Comparison of ENCODE assay signal across 8 cellular contexts in the genomic region with DNA sequence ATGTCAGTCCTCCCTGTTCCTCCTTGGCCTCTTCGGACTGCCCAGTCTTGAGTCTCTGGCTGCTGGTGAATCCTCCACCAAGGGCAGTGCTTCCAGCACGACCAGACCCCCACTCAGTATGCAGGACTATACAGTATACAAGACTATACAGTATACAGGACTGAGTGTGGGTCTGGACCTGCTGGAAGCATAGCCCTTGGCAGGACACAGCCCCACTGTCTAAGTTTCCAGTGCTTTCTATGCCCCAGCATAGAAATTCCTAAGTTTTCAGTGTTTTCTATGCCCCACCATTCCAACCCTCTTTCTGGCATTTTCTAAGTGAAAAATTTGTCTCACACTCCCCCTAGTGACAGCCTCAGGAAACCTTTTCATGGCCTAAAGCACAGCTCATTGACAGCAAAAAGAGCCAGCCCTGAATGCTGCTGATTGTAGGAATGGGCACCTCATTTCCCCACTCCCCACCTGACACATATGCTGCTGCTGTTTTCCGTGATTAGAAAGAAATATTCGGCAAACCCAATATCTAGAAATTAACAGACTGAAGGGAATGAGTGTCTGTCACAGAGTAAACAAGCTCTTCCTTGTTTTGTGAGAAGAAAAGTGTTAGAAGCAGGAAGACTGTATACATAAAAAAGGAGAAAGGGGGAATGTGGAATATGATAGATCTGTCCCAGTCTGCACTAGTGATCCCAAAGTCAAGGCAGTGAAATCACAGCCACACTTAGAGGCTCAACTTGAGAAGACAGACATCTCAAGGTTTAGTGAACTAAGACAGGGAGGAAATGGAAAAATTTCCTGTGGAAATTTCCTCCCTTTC.
DNase-seq lines count a peak whose midpoint lies in the region; ATAC-seq, FAIRE-seq and TF ChIP-seq lines count a peak whose summit lies in the region.

No MANE protein-coding gene starts in this region.

- H3K27ac ChIP-seq in upper lobe of left lung = no peak overlapping the region

- no peak for FAIRE-seq in bronchial epithelial cell (lab: Jason Lieb, UNC)

- ATAC-seq in GM19043 (IDR thresholded peaks at IDR 0.05; ENCODE audit: low read depth, unreplicated experiment) (peak; percentile 76), HG03139 (IDR thresholded peaks at IDR 0.05; ENCODE audit: unreplicated experiment) (peak; percentile 67), upper lobe of left lung (ENCODE audit: low FRiP score in 2 of 2) (peak; percentile 51 to 85)

- DNase-seq in DMS114 treated with DMSO at 0.1 percent for 48 hours (lab: John Stamatoyannopoulos, UW; ENCODE audit: unreplicated experiment) (peak; percentile 10), NCI-H69 (lab: John Stamatoyannopoulos, UW) (peak; percentile 70), bronchial epithelial cell (ENCODE audit: low read depth) (peak; percentile 49), left kidney (ENCODE audit: low read depth, low spot score) (peak; percentile 81), upper lobe of left lung (no peak)
- no peak for DNase-seq in stimulated activated CD4-positive, alpha-beta T cell treated with anti-CD3 and anti-CD28 coated beads, Interleukin-4, amount 100 ng/mL, for 4 hours

- TF ChIP-seq CTCF in bronchial epithelial cell (IDR thresholded peaks at IDR 0.05; ENCODE audit: insufficient read depth, low read length, severe bottlenecking) (peak; percentile 78), upper lobe of left lung (IDR thresholded peaks at IDR 0.05) (peak; percentile 36 to 60 (median 43))

- H3K36me3 ChIP-seq in bronchial epithelial cell (ENCODE audit: control insufficient read depth, insufficient read depth, low read length) = no peaks in the 10 kb centered on the region
- no peaks in the 10 kb centered on the region for H3K36me3 ChIP-seq in upper lobe of left lung

- H3K4me3 ChIP-seq in bronchial epithelial cell (ENCODE audit: low read depth, low read length) (no peak overlapping the region), upper lobe of left lung (no peak overlapping the region)

- no peak for TF ChIP-seq EP300 in upper lobe of left lung (IDR thresholded peaks at IDR 0.05)

- 41 to 43% methylated on average over 3 to 4 of the region's 4 CpGs for WGBS in upper lobe of left lung, 2 donors

- H3K27me3 ChIP-seq in bronchial epithelial cell (ENCODE audit: control insufficient read depth, insufficient read depth, low read length) (no peaks in the 10 kb centered on the region), upper lobe of left lung (no peaks in the 10 kb centered on the region)

- TF ChIP-seq POLR2A in upper lobe of left lung (IDR thresholded peaks at IDR 0.05) = no peak

- H3K9me3 ChIP-seq in upper lobe of left lung = no peaks in the 10 kb centered on the region

- H3K4me1 ChIP-seq in upper lobe of left lung = no peaks in the 10 kb centered on the region

Comparison
In these comparisons a context has a peak if more than half of its experiments do, and no peak if none do; other contexts are left out.
1. DNase-seq: peak in DMS114 treated with DMSO at 0.1 percent for 48 hours (single experiment), NCI-H69 (single experiment), bronchial epithelial cell (single experiment) and left kidney (single experiment); none in upper lobe of left lung (0 of 2) and stimulated activated CD4-positive, alpha-beta T cell treated with anti-CD3 and anti-CD28 coated beads, Interleukin-4, amount 100 ng/mL, for 4 hours (0 of 2).
2. Peak in every context shown above with its lines, with median percentiles within 50 percentile points of each other: ATAC-seq.